In the genomic region with DNA sequence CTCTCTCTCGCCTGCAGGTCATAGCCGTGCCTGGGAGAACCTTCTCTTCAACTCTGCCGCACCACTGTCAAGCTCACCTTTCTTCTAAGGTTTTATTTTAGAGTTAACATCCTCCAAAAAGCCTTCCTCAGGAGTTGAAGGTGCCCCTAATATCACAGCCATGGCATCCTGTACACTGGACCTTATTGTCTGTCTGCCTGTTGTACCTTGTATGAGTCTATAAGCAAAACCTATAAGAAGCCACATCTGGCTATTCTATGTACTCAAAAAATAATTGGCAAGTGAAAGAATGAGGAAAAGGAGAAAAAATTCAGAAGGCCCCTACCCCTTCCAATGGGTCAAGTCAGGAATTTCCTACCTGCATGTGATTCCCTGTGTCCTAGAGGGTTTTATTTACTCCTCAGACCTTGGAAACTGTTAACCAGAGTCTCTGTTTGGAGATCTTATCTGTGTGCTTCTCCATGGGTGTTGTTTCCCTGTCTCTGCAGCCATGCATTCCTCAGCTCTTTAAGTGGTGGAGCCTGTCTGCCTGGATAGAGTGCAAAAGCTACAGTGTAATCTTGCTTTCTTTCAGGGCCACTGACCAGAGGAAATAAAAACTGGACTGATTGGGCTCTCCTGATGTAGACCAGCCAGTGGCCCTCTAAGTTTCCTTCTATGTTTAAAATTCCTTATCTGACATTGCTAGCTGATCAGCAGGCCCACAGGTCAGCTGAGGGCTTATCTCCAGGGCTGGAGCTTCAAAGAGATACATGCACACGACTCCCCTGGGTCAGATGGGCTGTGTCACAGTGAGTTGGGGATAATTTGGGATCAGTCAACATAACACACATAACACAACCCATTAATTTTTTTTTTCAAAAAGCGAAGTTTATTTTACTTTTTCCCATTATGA, we compare ENCODE assay signal across 11 cellular contexts. TPM values are rescaled to one million over a fixed set of nuclear protein-coding genes. Genes with fewer than 3 reads are reported as not detected.
DNase-seq lines count a peak whose midpoint lies in the region; ATAC-seq and TF ChIP-seq lines count a peak whose summit lies in the region.
"Had no signal": no experiment of that assay in that cellular context is flagged by ENCODE, and none has a peak within 500 bp of the region (broad histone marks: within the 10 kb centered on the region; RNA-seq: fewer than 3 reads in every experiment).

No MANE protein-coding gene starts in this region.

- ATAC-seq in Right ventricle myocardium superior (ENCODE audit: poor library complexity): peak; percentile 82
- no peak for ATAC-seq in HG02981 (IDR thresholded peaks at IDR 0.05; ENCODE audit: unreplicated experiment)

- H3K4me1 ChIP-seq in right atrium auricular region: peaks cover 0 to 11% of the 10 kb centered on the region in 2 donors

- no peak overlapping the region for H3K4me3 ChIP-seq in right atrium auricular region
- no peak overlapping the region for H3K4me3 ChIP-seq in astrocyte of the cerebellum (ENCODE audit: low read depth, low read length)

- no peaks in the 10 kb centered on the region for H3K9me3 Mint-ChIP-seq in activated T-cell treated with anti-CD3 and anti-CD28 coated beads, Interleukin-2, amount 50 U/mL, for 24 hours

- no peaks in the 10 kb centered on the region for H3K9me3 ChIP-seq in right atrium auricular region

- no peaks in the 10 kb centered on the region for H3K27me3 ChIP-seq in right atrium auricular region

- peak overlapping the region in 1 of 2 donors; percentile 29 for H3K27ac ChIP-seq in right atrium auricular region
- H3K27ac ChIP-seq: epithelial cell of prostate had no signal

- H3K36me3 Mint-ChIP-seq in activated T-cell treated with anti-CD3 and anti-CD28 coated beads, Interleukin-2, amount 50 U/mL, for 24 hours (ENCODE audit: low read depth): no peaks in the 10 kb centered on the region

- H3K36me3 ChIP-seq in right atrium auricular region: no peaks in the 10 kb centered on the region

- TF ChIP-seq CTCF in right atrium auricular region (IDR thresholded peaks at IDR 0.05) (no peak), astrocyte of the cerebellum (IDR thresholded peaks at IDR 0.05; ENCODE audit: low read depth, low read length, missing control alignments) (no peak)

- intact Hi-C loops in Right ventricle myocardium superior (cut with DNase I) (no loop called here), posterior cingulate gyrus (cut with DNase I) (loop anchor here (5.0 kb wide), 1 partner anchor 292 kb away; no protein-coding TSS in a partner anchor)

- no peak overlapping the region for H3K4me3 Mint-ChIP-seq in activated T-cell treated with anti-CD3 and anti-CD28 coated beads, Interleukin-2, amount 50 U/mL, for 24 hours

- no peaks in the 10 kb centered on the region for H3K27me3 Mint-ChIP-seq in activated T-cell treated with anti-CD3 and anti-CD28 coated beads, Interleukin-2, amount 50 U/mL, for 24 hours

- H3K4me1 Mint-ChIP-seq in activated T-cell treated with anti-CD3 and anti-CD28 coated beads, Interleukin-2, amount 50 U/mL, for 24 hours (ENCODE audit: low read depth): no peaks in the 10 kb centered on the region

- in situ Hi-C loops in astrocyte of the cerebellum (cut with HindIII; ENCODE audit: low sequenced_read_pairs): no loop called here

- DNase-seq in Right ventricle myocardium superior (no peak), right atrium auricular region (ENCODE audit: low spot score) (no peak), astrocyte of the cerebellum (ENCODE audit: low read depth) (peak; percentile 20), left kidney (ENCODE audit: low read depth, low spot score) (peak; percentile 67), posterior cingulate gyrus (no peak)
- DNase-seq in stimulated activated CD4-positive, alpha-beta T cell treated with anti-CD3 and anti-CD28 coated beads, Interleukin-4, amount 100 ng/mL, for 1 hour: no peak
- DNase-seq in activated T-cell treated with anti-CD3 and anti-CD28 coated beads, Interleukin-2, amount 50 U/mL, for 24 hours: no peak
- DNase-seq: activated CD4-positive, CD25-positive, alpha-beta regulatory T cell; activated naive CD4-positive, alpha-beta T cell treated with Interleukin-2 at 50 U/mL for 16 hours had no signal

- H3K27ac Mint-ChIP-seq in activated T-cell treated with anti-CD3 and anti-CD28 coated beads, Interleukin-2, amount 50 U/mL, for 24 hours: no peak overlapping the region

RNA-seq across cellular contexts. Expression of a gene that starts 37.6 kb away (rescaled TPM):
- 17.2 TPM for total RNA-seq in Right ventricle myocardium superior
- 10 to 100 TPM; 12.2 to 13.0 TPM for total RNA-seq in right atrium auricular region

RNA-seq across cellular contexts. Expression of a gene that starts 44.9 kb away (rescaled TPM):
- total RNA-seq in Right ventricle myocardium superior (26.9 TPM), right atrium auricular region (10 to 100 TPM; 22.6 to 32.5 TPM)

Comparison
In these comparisons a context has a peak if more than half of its experiments do, and no peak if none do; other contexts are left out.
1. DNase-seq: peak in astrocyte of the cerebellum (single experiment) and left kidney (single experiment); none in Right ventricle myocardium superior (single experiment), right atrium auricular region (single experiment), posterior cingulate gyrus (0 of 10), stimulated activated CD4-positive, alpha-beta T cell treated with anti-CD3 and anti-CD28 coated beads, Interleukin-4, amount 100 ng/mL, for 1 hour (single experiment) and activated T-cell treated with anti-CD3 and anti-CD28 coated beads, Interleukin-2, amount 50 U/mL, for 24 hours (single experiment).